Comparison of ENCODE assay signal across 15 cellular contexts in the genomic region with DNA sequence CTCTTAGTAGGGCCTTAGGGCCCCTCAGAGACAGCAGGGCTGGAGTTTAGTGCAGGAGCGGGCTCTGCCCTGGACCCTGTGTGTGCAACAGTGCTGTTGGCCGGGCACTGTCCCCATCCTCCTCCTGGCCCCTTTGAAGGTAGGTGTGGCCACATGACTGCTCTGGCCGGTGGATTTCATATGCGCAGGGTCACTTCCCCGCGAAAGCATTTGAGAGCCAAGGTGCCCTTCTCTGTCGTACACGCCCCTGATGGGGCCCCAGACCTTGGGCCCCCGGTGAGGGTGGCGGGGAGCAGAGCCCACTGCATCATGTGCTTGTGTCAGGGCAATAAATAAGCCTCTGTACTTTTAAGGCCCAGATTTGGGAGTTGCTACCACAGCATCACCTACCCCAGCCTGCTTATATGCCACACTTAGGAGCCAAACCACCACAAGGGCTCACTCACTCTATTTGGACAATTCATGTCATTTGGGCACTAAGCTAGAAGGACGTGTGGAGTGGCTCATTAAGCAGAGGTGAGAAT. TPM values are rescaled to one million over a fixed set of nuclear protein-coding genes. Genes with fewer than 3 reads are reported as not detected.
DNase-seq lines count a peak whose midpoint lies in the region; ATAC-seq and TF ChIP-seq lines count a peak whose summit lies in the region.
"Had no signal": no experiment of that assay in that cellular context is flagged by ENCODE, and none has a peak within 500 bp of the region (broad histone marks: within the 10 kb centered on the region; RNA-seq: fewer than 3 reads in every experiment).

No MANE protein-coding gene starts in this region.

- H3K36me3 ChIP-seq in mesenchymal stem cell (ENCODE audit: control insufficient read depth in 1 of 2, insufficient read depth in 2 of 2, low read depth in 1 of 2, low read length in 2 of 2) (no peaks in the 10 kb centered on the region), Karpas-422 (ENCODE audit: insufficient read depth, low read length) (no peaks in the 10 kb centered on the region)

- H3K4me1 ChIP-seq in mesenchymal stem cell (ENCODE audit: control insufficient read depth, insufficient read depth, low read depth, low read length) = peaks cover 19% of the 10 kb centered on the region
- peaks cover 30% of the 10 kb centered on the region for H3K4me1 ChIP-seq in Karpas-422 (ENCODE audit: low read length)

- H2AK5ac ChIP-seq in mesenchymal stem cell (ENCODE audit: low read length, severe bottlenecking) = no peak overlapping the region

- peak overlapping the region; percentile 75 for H3K4me3 Mint-ChIP-seq in activated naive CD8-positive, alpha-beta T cell
- no peak overlapping the region for H3K4me3 Mint-ChIP-seq in activated naive CD8-positive, alpha-beta T cell treated with anti-CD3 and anti-CD28 coated beads, Interleukin-2, amount 50 U/mL, for 24 hours
- H3K4me3 Mint-ChIP-seq: memory B cell had no signal

- no peaks in the 10 kb centered on the region for H3K9me2 ChIP-seq in Karpas-422 (replicated peaks; ENCODE audit: insufficient read depth, low read length)

- H3K79me2 ChIP-seq in Karpas-422 (ENCODE audit: low read length) = no peaks in the 10 kb centered on the region

- H3K9me3 ChIP-seq in mesenchymal stem cell (ENCODE audit: control insufficient read depth, low read length) (no peaks in the 10 kb centered on the region), Karpas-422 (ENCODE audit: low read length) (no peaks in the 10 kb centered on the region)

- H2BK12ac ChIP-seq in mesenchymal stem cell (ENCODE audit: low read length in 2 of 2) = no peak overlapping the region

- H3K79me1 ChIP-seq in mesenchymal stem cell (replicated peaks; ENCODE audit: low read length, poor library complexity, severe bottlenecking) = no peaks in the 10 kb centered on the region

- no peak for ATAC-seq in activated naive CD8-positive, alpha-beta T cell treated with anti-CD3 and anti-CD28 coated beads, Interleukin-2, amount 50 U/mL, for 24 hours
- no peak for ATAC-seq in GM21528 (IDR thresholded peaks at IDR 0.05; ENCODE audit: low FRiP score, unreplicated experiment)

- no peak overlapping the region for H2BK120ac ChIP-seq in mesenchymal stem cell (ENCODE audit: low read depth, low read length)

- no peak overlapping the region for H2BK5ac ChIP-seq in mesenchymal stem cell (ENCODE audit: low read depth, low read length, poor library complexity, severe bottlenecking)

- H3K27me3 ChIP-seq in mesenchymal stem cell (ENCODE audit: control insufficient read depth in 1 of 2, insufficient read depth in 1 of 2, low read length in 2 of 2) = peaks cover 0 to 42% of the 10 kb centered on the region in 2 experiments
- H3K27me3 ChIP-seq in Karpas-422 (ENCODE audit: low read length) = no peaks in the 10 kb centered on the region

- H4K8ac ChIP-seq in mesenchymal stem cell (ENCODE audit: low read length) = no peak overlapping the region

- H3K36me3 Mint-ChIP-seq in activated naive CD8-positive, alpha-beta T cell = no peaks in the 10 kb centered on the region
- peaks cover 3% of the 10 kb centered on the region for H3K36me3 Mint-ChIP-seq in activated naive CD8-positive, alpha-beta T cell treated with anti-CD3 and anti-CD28 coated beads, Interleukin-2, amount 50 U/mL, for 24 hours (ENCODE audit: low read depth)

- DNase-seq in activated naive CD8-positive, alpha-beta T cell treated with anti-CD3 and anti-CD28 coated beads, Interleukin-2, amount 50 U/mL, for 24 hours = no peak
- no peak for DNase-seq in mesenchymal stem cell
- DNase-seq in lower leg skin (ENCODE audit: low spot score in 2 of 2) = no peak
- no peak for DNase-seq in H4 (ENCODE audit: low spot score)
- DNase-seq in Karpas-422 = no peak
- DNase-seq: activated CD4-positive, CD25-positive, alpha-beta regulatory T cell treated with anti-CD3 and anti-CD28 coated beads, Interleukin-2, amount 50 U/mL, for 72 hours; activated T-cell treated with anti-CD3 and anti-CD28 coated beads, Interleukin-2, amount 50 U/mL, for 72 hours; GF-D8; NCI-H774; stimulated activated CD4-positive, alpha-beta T cell treated with anti-CD3 and anti-CD28 coated beads, Interleukin-2, amount 100 ng/mL, for 48 hours had no signal

- H3K4me2 ChIP-seq in mesenchymal stem cell (ENCODE audit: low read length, poor library complexity, severe bottlenecking) = peak overlapping the region; percentile 30
- H3K4me2 ChIP-seq in Karpas-422 (ENCODE audit: low read depth, low read length, poor library complexity, severe bottlenecking) = no peak overlapping the region

- H3K4ac ChIP-seq in mesenchymal stem cell (ENCODE audit: low read depth in 1 of 2, low read length in 2 of 2) = no peak overlapping the region

- peak overlapping the region; percentile 76 for H3K27ac ChIP-seq in angular gyrus (ENCODE audit: low read depth, low read length)
- peak overlapping the region; percentile 28 for H3K27ac ChIP-seq in mesenchymal stem cell (ENCODE audit: low read length, poor library complexity, severe bottlenecking)
- H3K27ac ChIP-seq in Karpas-422 (ENCODE audit: low read length) = no peak overlapping the region
- H3K27ac ChIP-seq: C4-2B had no signal

- no peak for TF ChIP-seq POLR2A in lower leg skin (IDR thresholded peaks at IDR 0.05)

- H3K4me1 Mint-ChIP-seq in activated naive CD8-positive, alpha-beta T cell (ENCODE audit: low read depth) = peaks cover 46% of the 10 kb centered on the region
- H3K4me1 Mint-ChIP-seq in activated naive CD8-positive, alpha-beta T cell treated with anti-CD3 and anti-CD28 coated beads, Interleukin-2, amount 50 U/mL, for 24 hours = peaks cover 36% of the 10 kb centered on the region

- no peak overlapping the region for H2BK15ac ChIP-seq in mesenchymal stem cell (ENCODE audit: low read depth, poor library complexity, severe bottlenecking)

- 85% methylated on average over 11 of the region's 11 CpGs for WGBS in mesenchymal stem cell
- WGBS in lower leg skin, 2 donors = 65 to 66% methylated on average over 10 to 11 of the region's 11 CpGs

- no peaks in the 10 kb centered on the region for H3K9me3 Mint-ChIP-seq in activated naive CD8-positive, alpha-beta T cell (ENCODE audit: low read depth)
- H3K9me3 Mint-ChIP-seq in activated naive CD8-positive, alpha-beta T cell treated with anti-CD3 and anti-CD28 coated beads, Interleukin-2, amount 50 U/mL, for 24 hours = no peaks in the 10 kb centered on the region
- H3K9me3 Mint-ChIP-seq: activated T-cell treated with anti-CD3 and anti-CD28 coated beads, Interleukin-2, amount 50 U/mL, for 72 hours; memory B cell had no signal

- no peak overlapping the region for H3K23ac ChIP-seq in mesenchymal stem cell (ENCODE audit: low read length in 2 of 2)

- no peak overlapping the region for H3K18ac ChIP-seq in mesenchymal stem cell (ENCODE audit: low read depth in 1 of 2, low read length in 2 of 2)

- H3K27ac Mint-ChIP-seq in activated naive CD8-positive, alpha-beta T cell = no peak overlapping the region
- no peak overlapping the region for H3K27ac Mint-ChIP-seq in activated naive CD8-positive, alpha-beta T cell treated with anti-CD3 and anti-CD28 coated beads, Interleukin-2, amount 50 U/mL, for 24 hours
- H3K27ac Mint-ChIP-seq: activated T-cell treated with anti-CD3 and anti-CD28 coated beads, Interleukin-2, amount 50 U/mL, for 72 hours; memory B cell had no signal

- H3K9ac ChIP-seq in mesenchymal stem cell (ENCODE audit: low read length) (no peak overlapping the region), Karpas-422 (ENCODE audit: low read length) (no peak overlapping the region)

- H4K20me1 ChIP-seq in Karpas-422 (ENCODE audit: insufficient read depth, low read depth, low read length) = no peaks in the 10 kb centered on the region

- H3K4me3 ChIP-seq in mesenchymal stem cell (ENCODE audit: insufficient read depth in 1 of 2, low read depth in 1 of 2, low read length in 2 of 2) (no peak overlapping the region), lower leg skin (ENCODE audit: low read depth, poor library complexity, severe bottlenecking) (no peak overlapping the region), Karpas-422 (ENCODE audit: low read length) (no peak overlapping the region)

- intact Hi-C loops in lower leg skin (cut with DNase I; ENCODE audit: low total_unique reads) = no loop called here

- no peak overlapping the region for H4K91ac ChIP-seq in mesenchymal stem cell (ENCODE audit: low read length)

- H3K14ac ChIP-seq in mesenchymal stem cell (ENCODE audit: low read length in 2 of 2) = no peak overlapping the region

- H3K27me3 Mint-ChIP-seq in activated naive CD8-positive, alpha-beta T cell = no peaks in the 10 kb centered on the region
- H3K27me3 Mint-ChIP-seq in activated naive CD8-positive, alpha-beta T cell treated with anti-CD3 and anti-CD28 coated beads, Interleukin-2, amount 50 U/mL, for 24 hours = peaks cover 3% of the 10 kb centered on the region

- no peak for TF ChIP-seq CTCF in lower leg skin (IDR thresholded peaks at IDR 0.05)

- no peak overlapping the region for H2AFZ ChIP-seq in mesenchymal stem cell (ENCODE audit: low read depth, low read length)
- no peak overlapping the region for H2AFZ ChIP-seq in Karpas-422 (ENCODE audit: low read length)

RNA-seq across cellular contexts. Expression of a gene that starts 15.5 kb away (rescaled TPM):
- polyA plus RNA-seq in mesenchymal stem cell (2013, experiment 1 of 2) = 4.8 TPM
- polyA plus RNA-seq in mesenchymal stem cell (2013, experiment 2 of 2) = 4.5 TPM
- total RNA-seq in lower leg skin = 10 to 100 TPM in 1 of 4 donors, 1 to 10 TPM in 3; 5.0 to 10.9 (median 7.7) TPM
- 16.1 and 17.2 TPM in 2 replicates for total RNA-seq in H4 (2014; rRNA removed; shearing (Covaris generic))
- 22.9 and 36.9 TPM in 2 replicates for total RNA-seq in Karpas-422 (2014; rRNA removed; shearing (Covaris generic); ENCODE audit: low replicate concordance)
